ENCODE assay signal across 19 cellular contexts in genomic region chr5:150214289-150214688, GRCh38. TPM values are rescaled to one million over a fixed set of nuclear protein-coding genes. Genes with fewer than 3 reads are reported as not detected.
DNase-seq lines count a peak whose midpoint lies in the region; ATAC-seq and TF ChIP-seq lines count a peak whose summit lies in the region.
"Had no signal": no experiment of that assay in that cellular context is flagged by ENCODE, and none has a peak within 500 bp of the region (broad histone marks: within the 10 kb centered on the region; RNA-seq: fewer than 3 reads in every experiment).

No MANE protein-coding gene starts in this region.

- H3K9ac ChIP-seq in IMR-90 (ENCODE audit: low read depth, low read length) = no peak overlapping the region

- H3K18ac ChIP-seq in IMR-90 (ENCODE audit: low read depth, low read length) = no peak overlapping the region

- H4K8ac ChIP-seq in IMR-90 (ENCODE audit: low read depth in 2 of 2, low read length in 2 of 2) = no peak overlapping the region; a peak in 1 of 4 replicates

- no peak for TF ChIP-seq POLR2A in IMR-90 (IDR thresholded peaks at IDR 0.05; ENCODE audit: low read depth, low read length)

- dilution Hi-C loops in IMR-90 (cut with HindIII; ENCODE audit: low sequenced_read_pairs, unreplicated experiment) = no loop called here

- H3K23ac ChIP-seq in IMR-90 (ENCODE audit: low read depth, low read length) = no peak overlapping the region

- H2BK120ac ChIP-seq in IMR-90 (ENCODE audit: low read depth, low read length) = no peak overlapping the region

- H2AK9ac ChIP-seq in IMR-90 (replicated peaks; ENCODE audit: low read depth, low read length, poor library complexity) = no peak overlapping the region

- H2AK5ac ChIP-seq in IMR-90 (ENCODE audit: low read depth, low read length) = no peak overlapping the region

- no peak overlapping the region for H2BK20ac ChIP-seq in IMR-90 (ENCODE audit: low read depth, low read length)

- peaks cover 1% of the 10 kb centered on the region for H3K4me1 ChIP-seq in IMR-90 (ENCODE audit: control insufficient read depth, insufficient read depth, low read length)

- no peak for DNase-seq in AG04449 (ENCODE audit: low read depth, low spot score)
- DNase-seq in IMR-90 = peak; percentile 9
- DNase-seq in fibroblast of pulmonary artery (ENCODE audit: low read depth) = no peak
- DNase-seq in ecto neural progenitor cell (ENCODE audit: low spot score) = no peak
- DNase-seq in GM10248 (ENCODE audit: extremely low spot score) = no peak
- DNase-seq in stimulated activated CD4-positive, alpha-beta T cell treated with anti-CD3 and anti-CD28 coated beads, Interleukin-2, amount 100 ng/mL, for 24 hours = no peak
- DNase-seq in cortex of kidney (lab: John Stamatoyannopoulos, UW) = no peak
- DNase-seq: amniotic stem cell; Calu3; effector CD4-positive, alpha-beta T cell; left colon; naive B cell; NCI-H2029; retina; stimulated activated naive CD8-positive, alpha-beta T cell treated with anti-CD3 and anti-CD28 coated beads, Interleukin-15, amount 100 ng/mL, for 72 hours; T-helper 2 cell had no signal

- no peaks in the 10 kb centered on the region for H3K9me3 Mint-ChIP-seq in nephron
- H3K9me3 Mint-ChIP-seq: naive B cell; stimulated activated naive CD8-positive, alpha-beta T cell treated with anti-CD3 and anti-CD28 coated beads, Interleukin-15, amount 100 ng/mL, for 72 hours had no signal

- 0 out of 2 replicates have a peak, but pooled peaks cover 2% of the 10 kb centered on the region for H3K9me1 ChIP-seq in IMR-90 (ENCODE audit: insufficient read depth, low read length)

- 40% methylated on average over 3 of the region's 7 CpGs; no CpG with 5 or more reads in 1 of the 2 experiments for WGBS in IMR-90 (ENCODE audit: extremely low coverage in 2 of 2, insufficient read length in 1 of 2), 2 experiments

- H2BK5ac ChIP-seq in IMR-90 (ENCODE audit: low read depth, low read length, poor library complexity, severe bottlenecking) = no peak overlapping the region

- no peak overlapping the region for H3K4me3 ChIP-seq in AG04449 (ENCODE audit: low read depth, low read length)
- H3K4me3 ChIP-seq in IMR-90 (ENCODE audit: insufficient read depth, low read depth, low read length) = no peak overlapping the region
- H3K4me3 ChIP-seq in fibroblast of pulmonary artery (replicated peaks; ENCODE audit: low read depth, low read length) = no peak overlapping the region

- H3K4me3 Mint-ChIP-seq in nephron = no peak overlapping the region
- H3K4me3 Mint-ChIP-seq: stimulated activated naive CD8-positive, alpha-beta T cell treated with anti-CD3 and anti-CD28 coated beads, Interleukin-15, amount 100 ng/mL, for 72 hours had no signal

- 0 out of 2 replicates have a peak overlapping the region, but pooled peaks have one; percentile 1 for H4K91ac ChIP-seq in IMR-90 (ENCODE audit: insufficient read depth, low read depth, low read length)

- H3K9me3 ChIP-seq in IMR-90 (ENCODE audit: control insufficient read depth, insufficient read depth, low read length) = no peaks in the 10 kb centered on the region

- no peak for TF ChIP-seq RAD21 in IMR-90 (IDR thresholded peaks at IDR 0.05; ENCODE audit: low read length)

- H3K4ac ChIP-seq in IMR-90 (ENCODE audit: low read depth, low read length) = no peak overlapping the region

- no peak overlapping the region for H3K27ac ChIP-seq in IMR-90 (ENCODE audit: insufficient read depth, low read length)
- H3K27ac ChIP-seq: RWPE1 had no signal

- H3K27me3 Mint-ChIP-seq in nephron (ENCODE audit: low read depth) = peaks cover 8% of the 10 kb centered on the region

- BruUV-seq in IMR-90 (replicated peaks; lab: Mats Ljungman, UMichigan) = no TSS peak

- no peaks in the 10 kb centered on the region for H3K79me1 ChIP-seq in IMR-90 (ENCODE audit: low read depth in 1 of 2, low read length in 2 of 2)

- H3K36me3 Mint-ChIP-seq in nephron (ENCODE audit: low read depth) = no peaks in the 10 kb centered on the region
- H3K36me3 Mint-ChIP-seq: naive B cell had no signal

- H4K5ac ChIP-seq in IMR-90 (ENCODE audit: low read depth, low read length) = no peak overlapping the region

- 0 out of 2 replicates have a peak overlapping the region, but pooled peaks have one; percentile 57 for H3K14ac ChIP-seq in IMR-90 (replicated peaks; ENCODE audit: low read depth, low read length)

- H3K27ac Mint-ChIP-seq in nephron = peak overlapping the region in 2 of 3 experiments; percentile 71 to 82
- H3K27ac Mint-ChIP-seq: stimulated activated naive CD8-positive, alpha-beta T cell treated with anti-CD3 and anti-CD28 coated beads, Interleukin-15, amount 100 ng/mL, for 72 hours had no signal

- no peaks in the 10 kb centered on the region for H4K20me1 ChIP-seq in IMR-90 (ENCODE audit: insufficient read depth, low read length)

- no peak overlapping the region for H3K4me2 ChIP-seq in IMR-90 (ENCODE audit: low read depth, low read length)

- TF ChIP-seq CTCF in AG04449 (IDR thresholded peaks at IDR 0.05; ENCODE audit: insufficient read depth, low read length, missing control alignments) (peak; percentile 21), IMR-90 (conservative IDR thresholded peaks at IDR 0.05; ENCODE audit: low read depth, low read length) (no peak; the same call in 1 of the 2 replicates), fibroblast of pulmonary artery (IDR thresholded peaks at IDR 0.05; ENCODE audit: low read length, missing control alignments) (peak; percentile 17), nephron (IDR thresholded peaks at IDR 0.05; ENCODE audit: unreplicated experiment in 3 of 3) (no peak), GM10248 (IDR thresholded peaks at IDR 0.05; ENCODE audit: control extremely low read depth, extremely low read depth, low read depth, missing control alignments) (no peak)

- in situ Hi-C loops in IMR-90 (cut with MboI; ENCODE audit: low sequenced_read_pairs) = loop anchor here (5.0 to 25.0 kb wide), 4 partner anchors 87 to 577 kb away; partner anchors contain the start of genes HMGXB3 and TIGD6

- intact Hi-C loops in IMR-90 (cut with micrococcal nuclease) = loop anchor here (10.0 kb wide), 1 partner anchor 179 kb away; no protein-coding TSS in a partner anchor

- H2AFZ ChIP-seq in IMR-90 (replicated peaks; ENCODE audit: low read length, poor library complexity) = peak overlapping the region; percentile 1

- no peaks in the 10 kb centered on the region for H3K36me3 ChIP-seq in IMR-90 (ENCODE audit: control insufficient read depth, insufficient read depth, low read length)

- CTCF ChIA-PET in AG04449 (lab: Yijun Ruan, JAX) = interaction anchor here (1.0 to 9.9 kb wide), 14 partner anchors 13 to 378 kb away, joined by 3 to 222 read pairs (median 6); no protein-coding TSS in a partner anchor
- CTCF ChIA-PET in IMR-90 (lab: Yijun Ruan, JAX) = interaction anchor here (0.6 to 0.9 kb wide), 4 partner anchors 40 to 377 kb away, joined by 3 read pairs; no protein-coding TSS in a partner anchor
- CTCF ChIA-PET in GM10248 (lab: Yijun Ruan, JAX) = interaction anchor here (2.3 kb wide), 1 partner anchor 85 kb away, joined by 5 read pairs; no protein-coding TSS in a partner anchor

- POLR2A ChIA-PET in AG04449 (lab: Yijun Ruan, JAX) = interaction anchor here (1.0 to 2.0 kb wide), 3 partner anchors 9 to 68 kb away, joined by 3 to 5 read pairs (median 3); partner anchors contain the start of gene PDGFRB
- POLR2A ChIA-PET in IMR-90 (lab: Charles Lee; ENCODE audit: unreplicated experiment) = no interaction called here
- POLR2A ChIA-PET in GM10248 (lab: Yijun Ruan, JAX) = no interaction called here

- no peak overlapping the region for H2BK15ac ChIP-seq in IMR-90 (ENCODE audit: low read depth, low read length)

- ATAC-seq in IMR-90 (ENCODE audit: low read depth) = no peak
- ATAC-seq: left colon; stimulated activated naive CD8-positive, alpha-beta T cell treated with anti-CD3 and anti-CD28 coated beads, Interleukin-15, amount 100 ng/mL, for 72 hours had no signal

- no peaks in the 10 kb centered on the region for H3K27me3 ChIP-seq in IMR-90 (ENCODE audit: control insufficient read depth, insufficient read depth, low read length)

- H3K56ac ChIP-seq in IMR-90 (ENCODE audit: extremely low read depth, insufficient read depth, low read length) = no peak overlapping the region

- H3K4me1 Mint-ChIP-seq in nephron = peaks cover 50% of the 10 kb centered on the region

TF ChIP-seq in IMR-90, 13 proteins besides CTCF, POLR2A, EP300 and RAD21:
- TF ChIP-seq USF2 (IDR thresholded peaks at IDR 0.05; ENCODE audit: low read depth, low read length) (peak; percentile 22; the same call in 1 of the 2 replicates), RCOR1 (IDR thresholded peaks at IDR 0.05; ENCODE audit: insufficient replicate concordance, low read length) (no peak), NFE2L2 (IDR thresholded peaks at IDR 0.05; ENCODE audit: low read depth, low read length) (no peak)

RNA-seq across cellular contexts. Expression of gene SLC6A7, which starts 24.4 kb away (rescaled TPM):
- under 0.01 TPM in 1 of 2 replicates, not detected in the other for total RNA-seq in IMR-90 (2012; rRNA removed)
- polyA plus RNA-seq in IMR-90 (2012; rRNA removed) = not detected in 2 replicates
- 0.01 TPM in 1 of 2 replicates, not detected in the other for polyA plus RNA-seq in IMR-90 (2012; cell fraction: cytosol; rRNA removed)
- polyA plus RNA-seq in IMR-90 (2012; cell fraction: nucleus; rRNA removed; ENCODE audit: low replicate concordance) = 0.08 and 0.16 TPM in 2 replicates
- total RNA-seq: A172, Calu3 had no signal

RNA-seq across cellular contexts. Expression of gene CDX1, which starts 47.7 kb away (rescaled TPM):
- 0.18 TPM in 1 of 2 replicates, not detected in the other for total RNA-seq in IMR-90 (2012; rRNA removed)
- 0.22 and 0.24 TPM in 2 replicates for polyA plus RNA-seq in IMR-90 (2012; rRNA removed)
- polyA plus RNA-seq in IMR-90 (2012; cell fraction: cytosol; rRNA removed) = 0.22 and 0.56 TPM in 2 replicates
- 0.28 and 0.41 TPM in 2 replicates for polyA plus RNA-seq in IMR-90 (2012; cell fraction: nucleus; rRNA removed; ENCODE audit: low replicate concordance)
- total RNA-seq: A172, Calu3 had no signal

RNA-seq across cellular contexts. Expression of gene PDGFRB, which starts 58.6 kb away (rescaled TPM):
- 81.9 and 108 TPM in 2 replicates for total RNA-seq in IMR-90 (2012; rRNA removed)
- 122 and 124 TPM in 2 replicates for polyA plus RNA-seq in IMR-90 (2012; rRNA removed)
- 69.9 and 116 TPM in 2 replicates for polyA plus RNA-seq in IMR-90 (2012; cell fraction: cytosol; rRNA removed)
- polyA plus RNA-seq in IMR-90 (2012; cell fraction: nucleus; rRNA removed; ENCODE audit: low replicate concordance) = 238 and 330 TPM in 2 replicates
- total RNA-seq: Calu3 had no signal

Comparison
In these comparisons a context has a peak if more than half of its experiments do, and no peak if none do; other contexts are left out.
1. CTCF ChIP-seq: peak in AG04449 (single experiment) and fibroblast of pulmonary artery (single experiment); none in IMR-90 (single experiment), nephron (0 of 3) and GM10248 (single experiment).